1 cellular context compared by ENCODE assay signal in the genomic region with DNA sequence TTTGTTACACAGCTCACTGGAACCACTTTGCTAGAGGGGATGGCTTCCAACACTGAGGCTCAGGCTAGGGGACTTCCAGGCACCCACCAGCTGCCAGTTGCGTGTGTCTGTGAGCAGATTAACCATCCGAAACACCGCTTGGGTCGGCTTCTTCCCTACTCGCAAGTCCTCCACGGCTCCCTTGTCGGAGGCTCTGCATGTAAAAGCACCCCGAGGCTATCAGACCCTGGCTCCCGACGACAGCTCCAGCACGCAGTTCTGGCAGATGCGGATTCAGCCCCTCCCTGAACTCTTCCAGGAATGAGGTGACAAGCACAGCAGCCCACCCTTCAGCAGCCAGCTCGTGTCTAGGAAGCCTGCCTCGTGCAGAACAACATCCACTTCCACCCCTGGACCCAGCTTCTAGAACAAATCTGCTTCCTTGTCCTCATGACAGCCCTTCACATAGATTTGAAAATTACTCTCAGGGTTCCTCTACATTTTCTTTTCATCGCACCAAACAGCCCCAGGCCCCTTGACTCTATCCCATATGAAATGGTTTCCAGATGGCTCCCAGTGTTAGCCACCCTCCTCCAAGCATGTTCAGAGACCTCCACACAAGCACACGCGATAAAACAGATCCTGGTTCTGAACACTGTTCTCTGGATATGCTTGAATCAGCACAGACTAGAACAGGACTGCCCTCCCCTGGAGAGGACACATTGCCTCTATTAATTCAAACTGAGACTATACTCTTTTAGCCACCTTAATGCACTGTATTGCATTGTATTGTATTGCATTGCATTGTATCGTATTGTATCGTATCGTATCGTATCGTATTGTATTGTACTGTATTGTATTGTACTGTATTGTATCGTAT.
A peak's percentile ranks its signal among the peaks of the same experiment; 100 is the strongest.
TF ChIP-seq lines count a peak whose summit lies in the region.

No MANE protein-coding gene starts in this region.

TF ChIP-seq in H1, 55 proteins besides CTCF, POLR2A, EP300 and RAD21:
- TF ChIP-seq JUND (IDR thresholded peaks at IDR 0.05; ENCODE audit: low read length): no peak
- peak; percentile 31 for TF ChIP-seq EZH2 (IDR thresholded peaks at IDR 0.05; ENCODE audit: low read depth, low read length, severe bottlenecking)
